15 cellular contexts compared by ENCODE assay signal in the genomic region with DNA sequence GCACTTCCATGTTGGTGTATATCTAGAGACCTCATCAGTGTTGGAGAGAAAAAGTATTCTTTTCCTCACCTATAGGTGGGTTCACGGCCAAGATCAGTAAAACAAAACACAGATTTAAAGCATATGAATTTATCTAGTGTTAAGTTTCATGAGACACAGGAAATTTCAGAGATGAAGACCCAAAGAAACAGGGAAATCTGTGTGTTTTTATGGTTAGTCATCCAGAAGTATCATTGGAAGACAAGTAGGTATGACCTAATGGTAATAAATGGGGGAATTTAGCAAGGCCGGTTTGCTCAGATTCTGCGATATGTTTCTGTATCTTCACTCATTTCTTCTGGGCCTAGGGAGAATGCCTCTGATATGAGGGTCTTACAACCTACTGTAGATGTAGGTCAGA.
A peak's percentile ranks its signal among the peaks of the same experiment; 100 is the strongest.
DNase-seq lines count a peak whose midpoint lies in the region; ATAC-seq and TF ChIP-seq lines count a peak whose summit lies in the region.
"Had no signal": no experiment of that assay in that cellular context is flagged by ENCODE, and none has a peak within 500 bp of the region (broad histone marks: within the 10 kb centered on the region; RNA-seq: fewer than 3 reads in every experiment).

No MANE protein-coding gene starts in this region.

- H3K4me1 ChIP-seq in GM23248 (ENCODE audit: insufficient read depth) (peaks cover 24% of the 10 kb centered on the region), PC-3 (ENCODE audit: insufficient read depth, low read length) (peaks cover 12% of the 10 kb centered on the region; the same call in 1 of the 2 replicates), thyroid gland (no peaks in the 10 kb centered on the region)
- H3K4me1 ChIP-seq: HAP-1 had no signal

- in situ Hi-C loops in GM23248 (cut with MboI): no loop called here

- H2AFZ ChIP-seq in GM23248 (no peak overlapping the region), PC-3 (ENCODE audit: low read length) (no peak overlapping the region)
- H2AFZ ChIP-seq: GM23338 had no signal

- ATAC-seq in PC-3: no peak
- ATAC-seq: GM23338 had no signal

- no peaks in the 10 kb centered on the region for H3K36me3 ChIP-seq in GM23248 (ENCODE audit: low read depth)
- H3K36me3 ChIP-seq in PC-3 (ENCODE audit: low read depth, low read length): no peaks in the 10 kb centered on the region
- H3K36me3 ChIP-seq in thyroid gland: no peaks in the 10 kb centered on the region
- H3K36me3 ChIP-seq: BLaER1 treated with 17β-estradiol and CSF1 and Interleukin-3, amounts not matched to agents 10 nM and 100 nM; HAP-1 had no signal

- CTCF ChIA-PET in PC-3 (lab: Charles Lee): no interaction called here

- intact Hi-C loops in PC-3 (cut with micrococcal nuclease) (no loop called here), thyroid gland (cut with DNase I) (no loop called here)

- H3K79me2 ChIP-seq in GM23248 (ENCODE audit: insufficient read depth) (no peaks in the 10 kb centered on the region), PC-3 (ENCODE audit: low read length) (no peaks in the 10 kb centered on the region)

- H3K27ac ChIP-seq in GM23248 (no peak overlapping the region), PC-3 (ENCODE audit: low read length) (no peak overlapping the region), thyroid gland (no peak overlapping the region)
- H3K27ac ChIP-seq: BLaER1 treated with 17β-estradiol and CSF1 and Interleukin-3, amounts not matched to agents 10 nM and 100 nM had no signal

- H3K27me3 ChIP-seq in GM23248 (replicated peaks; ENCODE audit: insufficient read depth) (no peaks in the 10 kb centered on the region), PC-3 (ENCODE audit: low read length) (no peaks in the 10 kb centered on the region), thyroid gland (no peaks in the 10 kb centered on the region)
- H3K27me3 ChIP-seq: BLaER1 treated with 17β-estradiol and CSF1 and Interleukin-3, amounts not matched to agents 10 nM and 100 nM had no signal

- H4K20me1 ChIP-seq in GM23248 (ENCODE audit: insufficient read depth): no peaks in the 10 kb centered on the region
- no peaks in the 10 kb centered on the region for H4K20me1 ChIP-seq in PC-3 (ENCODE audit: low read length)
- H4K20me1 ChIP-seq: BLaER1 treated with 17β-estradiol and CSF1 and Interleukin-3, amounts not matched to agents 10 nM and 100 nM had no signal

- H3K9ac ChIP-seq in GM23248 (no peak overlapping the region), PC-3 (ENCODE audit: low read length) (no peak overlapping the region)
- H3K9ac ChIP-seq: BLaER1 treated with 17β-estradiol and CSF1 and Interleukin-3, amounts not matched to agents 10 nM and 100 nM had no signal

- TF ChIP-seq POLR2A in thyroid gland (IDR thresholded peaks at IDR 0.05): no peak

- H3K9me3 ChIP-seq in GM23248 (ENCODE audit: low read depth) (no peaks in the 10 kb centered on the region), PC-3 (ENCODE audit: low read length) (no peaks in the 10 kb centered on the region), thyroid gland (no peaks in the 10 kb centered on the region)
- H3K9me3 ChIP-seq: BLaER1 treated with 17β-estradiol and CSF1 and Interleukin-3, amounts not matched to agents 10 nM and 100 nM; HAP-1 had no signal

- H3K4me2 ChIP-seq in GM23248 (ENCODE audit: unreplicated experiment): no peak overlapping the region
- no peak overlapping the region for H3K4me2 ChIP-seq in PC-3 (ENCODE audit: low read length)
- H3K4me2 ChIP-seq: BLaER1 treated with 17β-estradiol and CSF1 and Interleukin-3, amounts not matched to agents 10 nM and 100 nM; GM23338 had no signal

- TF ChIP-seq CTCF in PC-3 (conservative IDR thresholded peaks at IDR 0.05; ENCODE audit: low read depth, low read length) (no peak), foreskin fibroblast (IDR thresholded peaks at IDR 0.05; ENCODE audit: low read depth, low read length) (no peak), thyroid gland (IDR thresholded peaks at IDR 0.05) (no peak)

- DNase-seq in EH (ENCODE audit: low read depth): peak; percentile 58
- DNase-seq in GM23248: peak; percentile 36
- peak; percentile 9 for DNase-seq in PC-3
- peak; percentile 18 to 28 for DNase-seq in foreskin fibroblast
- DNase-seq in thyroid gland: no peak
- no peak for DNase-seq in hypothalamus (lab: John Stamatoyannopoulos, UW)
- DNase-seq in HT-29 (ENCODE audit: low spot score): no peak
- DNase-seq: ACHN; CD4-positive, CD25-positive, alpha-beta regulatory T cell; DMS79; GF-D8; KBM-7 had no signal

- BruUV-seq in PC-3 (replicated peaks; lab: Mats Ljungman, UMichigan): no TSS peak

- 30 to 32% methylated on average over 3 of the region's 3 CpGs for whole genome bisulfite sequencing in GM23248 (ENCODE audit: low coverage in 1 of 2, low lambda C conversion rate in 2 of 2, missing lambda C conversion rate in 2 of 2), 2 experiments
- 45 to 46% methylated on average over 3 of the region's 3 CpGs for WGBS in thyroid gland, 2 donors

- H3K4me3 ChIP-seq in GM23248 (no peak overlapping the region), PC-3 (ENCODE audit: low read length) (no peak overlapping the region), foreskin fibroblast (ENCODE audit: low read depth in 1 of 2, low read length in 2 of 2) (no peak overlapping the region), thyroid gland (replicated peaks in 1 of 3) (no peak overlapping the region)
- H3K4me3 ChIP-seq: BLaER1 treated with 17β-estradiol and CSF1 and Interleukin-3, amounts not matched to agents 10 nM and 100 nM; GM23338; HAP-1 had no signal

- POLR2A ChIA-PET in PC-3 (lab: Charles Lee; ENCODE audit: unreplicated experiment): no interaction called here

- H3F3A ChIP-seq in GM23248 (ENCODE audit: insufficient read depth): peaks cover 16% of the 10 kb centered on the region
- H3F3A ChIP-seq in PC-3 (ENCODE audit: low read length, unreplicated experiment): no peaks in the 10 kb centered on the region

- H3K9me2 ChIP-seq in GM23248 (ENCODE audit: insufficient read depth): no peaks in the 10 kb centered on the region
- H3K9me2 ChIP-seq in PC-3 (replicated peaks; ENCODE audit: low read length): no peaks in the 10 kb centered on the region

Comparison
In these comparisons a context has a peak if more than half of its experiments do, and no peak if none do; other contexts are left out.
1. DNase-seq: peak in EH (single experiment), GM23248 (single experiment), PC-3 (single experiment) and foreskin fibroblast (2 of 2); none in thyroid gland (0 of 2), hypothalamus (0 of 51) and HT-29 (single experiment).